ENCODE assay signal across 20 cellular contexts in genomic region chr6:15769471-15770088, GRCh38.
DNase-seq lines count a peak whose midpoint lies in the region; ATAC-seq and TF ChIP-seq lines count a peak whose summit lies in the region.
"Had no signal": no experiment of that assay in that cellular context is flagged by ENCODE, and none has a peak within 500 bp of the region (broad histone marks: within the 10 kb centered on the region; RNA-seq: fewer than 3 reads in every experiment).

No MANE protein-coding gene starts in this region.

- H3K9me3 Mint-ChIP-seq in MCF 10A (ENCODE audit: unreplicated experiment), result no peaks in the 10 kb centered on the region
- H3K9me3 Mint-ChIP-seq: memory B cell, nephron progenitor cell had no signal

- POLR2A ChIA-PET in MCF 10A (lab: Yijun Ruan, JAX), result no interaction called here

- H3K4me2 ChIP-seq in mammary epithelial cell (ENCODE audit: insufficient read depth, low read depth, low read length), result no peak overlapping the region

- no peaks in the 10 kb centered on the region for H3K36me3 Mint-ChIP-seq in MCF 10A (ENCODE audit: insufficient read depth, unreplicated experiment)
- H3K36me3 Mint-ChIP-seq: memory B cell had no signal

- no peak overlapping the region for H3K4me3 ChIP-seq in mammary epithelial cell (replicated peaks in 1 of 3; ENCODE audit: insufficient read depth in 1 of 3, low read depth in 2 of 3, low read length in 3 of 3)
- no peak overlapping the region for H3K4me3 ChIP-seq in fibroblast of villous mesenchyme (ENCODE audit: low read depth, low read length)
- H3K4me3 ChIP-seq: ascending aorta, colonic mucosa, HAP-1, vagina had no signal

- H3K4me1 ChIP-seq in mammary epithelial cell (ENCODE audit: insufficient read depth, low read length), result no peaks in the 10 kb centered on the region
- H3K4me1 ChIP-seq: ascending aorta, colonic mucosa, HAP-1, vagina had no signal

- DNase-seq in MCF 10A (ENCODE audit: unreplicated experiment) (peak; percentile 24), mammary epithelial cell (no peak), NCI-H82 treated with DMSO at 0.1 percent for 48 hours (lab: John Stamatoyannopoulos, UW; ENCODE audit: unreplicated experiment) (peak; percentile 42), fibroblast of villous mesenchyme (ENCODE audit: low read depth) (peak; percentile 34), AG08395 (ENCODE audit: low spot score) (no peak), NCI-H1092 treated with DMSO at 0.1 percent for 48 hours (lab: John Stamatoyannopoulos, UW) (no peak), NCI-H1436 treated with DMSO at 0.1 percent for 48 hours (lab: John Stamatoyannopoulos, UW) (no peak)
- DNase-seq: activated naive CD4-positive, alpha-beta T cell; colonic mucosa; GDM1; MM.1S; nephron progenitor cell; SHP77 treated with DMSO at 0.1 percent for 48 hours; stimulated activated CD4-positive, alpha-beta T cell treated with anti-CD3 and anti-CD28 coated beads, Interleukin-15, amount 100 ng/mL, for 24 hours had no signal

- in situ Hi-C loops in mammary epithelial cell (cut with MboI; ENCODE audit: low sequenced_read_pairs in 2 of 2), result no loop called here

- CTCF ChIA-PET in MCF 10A (lab: Yijun Ruan, JAX), result interaction anchor here (0.6 kb wide), 1 partner anchor 133 kb away, joined by 3 read pairs; no protein-coding TSS in a partner anchor
- CTCF ChIA-PET in mammary epithelial cell (lab: Charles Lee; ENCODE audit: low non-redundant PET), result no interaction called here

- peaks cover 2% of the 10 kb centered on the region for H3K27me3 ChIP-seq in mammary epithelial cell (ENCODE audit: insufficient read depth, low read length)
- H3K27me3 ChIP-seq: ascending aorta, colonic mucosa, vagina had no signal

- intact Hi-C loops in MCF 10A (cut with micrococcal nuclease), result no loop called here
- intact Hi-C loops in mammary epithelial cell (cut with micrococcal nuclease), result no loop called here

- dilution Hi-C loops in mammary epithelial cell (cut with HindIII; ENCODE audit: low sequenced_read_pairs), result no loop called here

- WGBS in mammary epithelial cell (ENCODE audit: low coverage, missing lambda C conversion rate), result 78% methylated on average over 5 of the region's 5 CpGs

- no peak overlapping the region for H3K4me3 Mint-ChIP-seq in MCF 10A (ENCODE audit: unreplicated experiment)
- H3K4me3 Mint-ChIP-seq: memory B cell, nephron progenitor cell had no signal

- no peak overlapping the region for H2AFZ ChIP-seq in mammary epithelial cell (ENCODE audit: low read depth, low read length)

- H3K27ac ChIP-seq in mammary epithelial cell (ENCODE audit: insufficient read depth, low read depth, low read length), result no peak overlapping the region
- H3K27ac ChIP-seq: ascending aorta, colonic mucosa, epithelial cell of prostate, vagina had no signal

- no peaks in the 10 kb centered on the region for H3K79me2 ChIP-seq in mammary epithelial cell (ENCODE audit: insufficient read depth, low read length)

- no peak overlapping the region for H3K9ac ChIP-seq in mammary epithelial cell (ENCODE audit: insufficient read depth, low read length)

- H3K9me3 ChIP-seq in mammary epithelial cell (replicated peaks; ENCODE audit: insufficient read depth, low read length), result no peaks in the 10 kb centered on the region
- H3K9me3 ChIP-seq: ascending aorta, colonic mucosa, HAP-1, vagina had no signal

- TF ChIP-seq CTCF in MCF 10A (IDR thresholded peaks at IDR 0.05; ENCODE audit: unreplicated experiment) (no peak), mammary epithelial cell (conservative IDR thresholded peaks at IDR 0.05 in 1 of 2, IDR thresholded peaks at IDR 0.05 in 1 of 2; ENCODE audit: extremely low read depth in 1 of 2, insufficient read depth in 1 of 2, low read depth in 1 of 2, low read length in 2 of 2) (no peak), fibroblast of villous mesenchyme (IDR thresholded peaks at IDR 0.05; ENCODE audit: insufficient read depth, low read depth, low read length) (no peak)

- H3K4me1 Mint-ChIP-seq in MCF 10A (ENCODE audit: insufficient read depth, unreplicated experiment), result no peaks in the 10 kb centered on the region

- BruUV-seq in MCF 10A (replicated peaks; lab: Mats Ljungman, UMichigan) (no TSS peak), mammary epithelial cell (replicated peaks; lab: Mats Ljungman, UMichigan) (no TSS peak)

- ATAC-seq in GM19467 (IDR thresholded peaks at IDR 0.05; ENCODE audit: unreplicated experiment), result no peak

- H4K20me1 ChIP-seq in mammary epithelial cell (ENCODE audit: insufficient read depth, low read length), result no peaks in the 10 kb centered on the region

- peaks cover 15% of the 10 kb centered on the region for H3K27me3 Mint-ChIP-seq in MCF 10A (ENCODE audit: insufficient read depth, unreplicated experiment)

- no peaks in the 10 kb centered on the region for H3K36me3 ChIP-seq in mammary epithelial cell (ENCODE audit: insufficient read depth, low read length)
- H3K36me3 ChIP-seq: ascending aorta, colonic mucosa, HAP-1, vagina had no signal

- no peak overlapping the region for H3K27ac Mint-ChIP-seq in MCF 10A (ENCODE audit: low read depth, unreplicated experiment)
- H3K27ac Mint-ChIP-seq: memory B cell, nephron progenitor cell had no signal

Comparison
In these comparisons a context has a peak if more than half of its experiments do, and no peak if none do; other contexts are left out.
1. DNase-seq: peak in MCF 10A (single experiment), NCI-H82 treated with DMSO at 0.1 percent for 48 hours (single experiment) and fibroblast of villous mesenchyme (single experiment); none in mammary epithelial cell (single experiment), AG08395 (single experiment), NCI-H1092 treated with DMSO at 0.1 percent for 48 hours (single experiment) and NCI-H1436 treated with DMSO at 0.1 percent for 48 hours (single experiment).